31 cellular contexts compared by ENCODE assay signal in the genomic region with DNA sequence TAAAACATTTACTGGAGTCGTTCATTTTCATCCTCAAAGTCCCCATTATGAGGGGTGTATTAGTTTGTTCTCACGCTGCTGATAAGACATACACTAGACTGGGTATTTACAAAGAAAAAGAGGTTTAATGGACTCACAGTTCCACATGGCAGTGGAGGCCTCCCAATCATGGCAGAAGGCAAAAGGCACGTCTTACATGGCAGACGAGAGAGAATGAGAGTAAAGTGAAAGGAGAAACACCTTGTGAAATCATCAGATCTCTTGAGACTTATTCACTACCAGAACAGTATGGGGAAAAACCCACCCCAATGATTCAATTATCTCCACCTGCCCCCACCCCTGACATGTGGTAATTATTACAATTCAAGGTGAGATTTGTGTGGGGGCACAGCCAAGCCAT.
"Had no signal": no experiment of that assay in that cellular context is flagged by ENCODE, and none has a peak within 500 bp of the region (broad histone marks: within the 10 kb centered on the region; RNA-seq: fewer than 3 reads in every experiment).

No MANE protein-coding gene starts in this region.

- H3K4me3 Mint-ChIP-seq: activated B cell treated with CpG ODN at 0.5 μM for 24 hours; activated CD8-positive, alpha-beta T cell treated with anti-CD3 and anti-CD28 coated beads for 36 hours; activated naive CD8-positive, alpha-beta T cell; activated T-cell treated with anti-CD3 and anti-CD28 coated beads, Interleukin-2, amount 50 U/mL, for 4 hours; activated T-helper 17 cell treated with anti-CD3 and anti-CD28 coated beads, Interleukin-2, amount 50 U/mL, for 72 hours; central memory CD8-positive, alpha-beta T cell; effector memory CD8-positive, alpha-beta T cell; T-helper 2 cell treated with Interferon-gamma antibody and Interleukin-4, amounts not matched to agents 5 μg/mL and 100 μg/mL, for 36 hours had no signal

- H3K4me1 Mint-ChIP-seq: activated B cell treated with CpG ODN at 0.5 μM for 24 hours; activated T-helper 17 cell treated with anti-CD3 and anti-CD28 coated beads, Interleukin-2, amount 50 U/mL, for 72 hours; central memory CD8-positive, alpha-beta T cell had no signal

- H3K36me3 ChIP-seq: brain microvascular endothelial cell, esophagus muscularis mucosa, gastrocnemius medialis, heart left ventricle, WERI-Rb-1 had no signal

- H3K27ac ChIP-seq: brain microvascular endothelial cell, coronary artery, esophagus muscularis mucosa, foreskin keratinocyte, gastrocnemius medialis, heart left ventricle, WERI-Rb-1 had no signal

- ATAC-seq: activated CD4-positive, CD25-positive, alpha-beta regulatory T cell treated with anti-CD3 and anti-CD28 coated beads, Interleukin-2, amount 50 U/mL, for 24 hours; activated CD8-positive, alpha-beta T cell treated with anti-CD3 and anti-CD28 coated beads for 36 hours; activated T-cell treated with anti-CD3 and anti-CD28 coated beads, Interleukin-2, amount 50 U/mL, for 4 hours; activated T-helper 17 cell treated with anti-CD3 and anti-CD28 coated beads, Interleukin-2, amount 50 U/mL, for 72 hours; effector memory CD8-positive, alpha-beta T cell; foreskin keratinocyte; gastrocnemius medialis; heart left ventricle had no signal

- H3K27me3 ChIP-seq: brain microvascular endothelial cell, esophagus muscularis mucosa, foreskin keratinocyte, gastrocnemius medialis, heart left ventricle had no signal

- H3K9me3 Mint-ChIP-seq: activated T-helper 17 cell treated with anti-CD3 and anti-CD28 coated beads, Interleukin-2, amount 50 U/mL, for 72 hours had no signal

- H3K9me3 ChIP-seq: esophagus muscularis mucosa, gastrocnemius medialis, heart left ventricle had no signal

- H3K27me3 Mint-ChIP-seq: activated B cell treated with CpG ODN at 0.5 μM for 24 hours; activated CD8-positive, alpha-beta T cell treated with anti-CD3 and anti-CD28 coated beads for 36 hours; activated naive CD8-positive, alpha-beta T cell; activated T-helper 17 cell treated with anti-CD3 and anti-CD28 coated beads, Interleukin-2, amount 50 U/mL, for 72 hours; central memory CD8-positive, alpha-beta T cell; effector memory CD8-positive, alpha-beta T cell had no signal

- H3K4me1 ChIP-seq: esophagus muscularis mucosa, foreskin keratinocyte, gastrocnemius medialis, heart left ventricle had no signal

- H3K4me3 ChIP-seq: coronary artery, esophagus muscularis mucosa, gastrocnemius medialis, heart left ventricle had no signal

- H3K27ac Mint-ChIP-seq: activated B cell treated with CpG ODN at 0.5 μM for 24 hours; activated CD8-positive, alpha-beta T cell treated with anti-CD3 and anti-CD28 coated beads for 36 hours; activated naive CD8-positive, alpha-beta T cell; activated T-helper 17 cell treated with anti-CD3 and anti-CD28 coated beads, Interleukin-2, amount 50 U/mL, for 72 hours; effector memory CD8-positive, alpha-beta T cell; T-helper 2 cell treated with Interferon-gamma antibody and Interleukin-4, amounts not matched to agents 5 μg/mL and 100 μg/mL, for 36 hours had no signal

- DNase-seq: activated B cell treated with CpG ODN at 0.5 μM for 24 hours; activated CD4-positive, alpha-beta T cell treated with anti-CD3 and anti-CD28 coated beads for 48 hours; activated CD4-positive, alpha-beta T cell treated with anti-CD3 and anti-CD28 coated beads, Interleukin-2, amount 50 U/mL, for 1 hour; activated CD4-positive, alpha-beta T cell treated with anti-CD3 and anti-CD28 coated beads, Interleukin-2, amount 50 U/mL, for 48 hours; activated CD8-positive, alpha-beta memory T cell treated with anti-CD3 and anti-CD28 coated beads for 24 hours; activated CD8-positive, alpha-beta T cell treated with anti-CD3 and anti-CD28 coated beads for 36 hours; activated effector memory CD4-positive, alpha-beta T cell treated with Interleukin-2 at 50 U/mL for 16 hours; activated gamma-delta T cell treated with Interleukin-2 at 50 U/mL for 16 hours; activated naive CD4-positive, alpha-beta T cell treated with anti-CD3 and anti-CD28 coated beads, Interleukin-2, amount 50 U/mL, for 16 hours; activated naive CD4-positive, alpha-beta T cell treated with Interleukin-2 at 50 U/mL for 16 hours; activated T-cell treated with anti-CD3 and anti-CD28 coated beads, Interleukin-2, amount 50 U/mL, for 4 hours; amniotic stem cell; anterior cingulate cortex; brain microvascular endothelial cell; dermis blood vessel endothelial cell; effector CD4-positive, alpha-beta T cell; effector memory CD8-positive, alpha-beta T cell; erythroblast; foreskin keratinocyte; gastrocnemius medialis; glutamatergic neuron; heart left ventricle; T1000; WERI-Rb-1 had no signal

- H3K36me3 Mint-ChIP-seq: activated naive CD8-positive, alpha-beta T cell had no signal
